ENCODE assay signal across 17 cellular contexts in the genomic region with DNA sequence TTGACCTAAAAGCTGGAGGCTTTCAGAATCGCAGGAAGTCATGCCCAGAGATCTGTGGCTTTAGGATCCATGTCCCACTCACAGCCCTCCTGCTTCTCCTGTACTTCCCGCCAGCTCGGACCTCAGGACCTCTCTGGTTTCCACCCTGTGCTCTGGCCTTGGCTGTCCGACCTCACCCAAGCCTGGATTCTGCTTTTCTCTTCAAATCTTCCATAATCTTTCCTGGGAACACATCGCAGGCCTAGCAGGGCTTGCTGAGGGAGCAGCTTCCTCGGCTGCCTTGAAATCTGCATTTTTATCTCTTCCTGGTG.
DNase-seq lines count a peak whose midpoint lies in the region; ATAC-seq and TF ChIP-seq lines count a peak whose summit lies in the region.
"Had no signal": no experiment of that assay in that cellular context is flagged by ENCODE, and none has a peak within 500 bp of the region (broad histone marks: within the 10 kb centered on the region; RNA-seq: fewer than 3 reads in every experiment).

No MANE protein-coding gene starts in this region.

- no peak overlapping the region for H2AK5ac ChIP-seq in mesenchymal stem cell (ENCODE audit: low read length, severe bottlenecking)

- H3K27ac ChIP-seq in C4-2B = peak overlapping the region; percentile 27
- peak overlapping the region; percentile 72 for H3K27ac ChIP-seq in SJSA1
- H3K27ac ChIP-seq in mesenchymal stem cell (ENCODE audit: low read length, poor library complexity, severe bottlenecking) = no peak overlapping the region
- peak overlapping the region; percentile 72 for H3K27ac ChIP-seq in smooth muscle cell (ENCODE audit: low read depth)
- H3K27ac ChIP-seq: pancreas had no signal

- H3K18ac ChIP-seq in mesenchymal stem cell (ENCODE audit: low read depth in 1 of 2, low read length in 2 of 2) = peak overlapping the region; percentile 22 to 50

- H2BK120ac ChIP-seq in mesenchymal stem cell (ENCODE audit: low read depth, low read length) = peak overlapping the region; percentile 86

- H3K9ac ChIP-seq in mesenchymal stem cell (ENCODE audit: low read length) = no peak overlapping the region
- peak overlapping the region; percentile 1 for H3K9ac ChIP-seq in smooth muscle cell (ENCODE audit: low read depth)

- H3K14ac ChIP-seq in mesenchymal stem cell (ENCODE audit: low read length in 2 of 2) = peak overlapping the region in 1 of 2 experiments; percentile 3

- H3K4me1 Mint-ChIP-seq in CD14-positive monocyte = no peaks in the 10 kb centered on the region

- H4K91ac ChIP-seq in mesenchymal stem cell (ENCODE audit: low read length) = peak overlapping the region; percentile 73

- no peak for ATAC-seq in HG03135 (IDR thresholded peaks at IDR 0.05; ENCODE audit: unreplicated experiment)
- ATAC-seq: GM12878, pancreas had no signal

- intact Hi-C loops in CD14-positive monocyte (cut with micrococcal nuclease) = no loop called here

- no peaks in the 10 kb centered on the region for H3F3A ChIP-seq in smooth muscle cell (ENCODE audit: low read depth)

- no peak overlapping the region for H2BK5ac ChIP-seq in mesenchymal stem cell (ENCODE audit: low read depth, low read length, poor library complexity, severe bottlenecking)

- H3K4me1 ChIP-seq in SJSA1 (replicated peaks) (peaks cover 38% of the 10 kb centered on the region), mesenchymal stem cell (ENCODE audit: control insufficient read depth, insufficient read depth, low read depth, low read length) (peaks cover 13% of the 10 kb centered on the region), smooth muscle cell (ENCODE audit: low read depth) (no peaks in the 10 kb centered on the region)

- H3K36me3 Mint-ChIP-seq in CD14-positive monocyte = no peaks in the 10 kb centered on the region
- H3K36me3 Mint-ChIP-seq: activated naive CD8-positive, alpha-beta T cell treated with anti-CD3 and anti-CD28 coated beads, Interleukin-2, amount 10 ng/mL, durations not matched to agents 7 days and 5 days had no signal

- H3K27me3 Mint-ChIP-seq in CD14-positive monocyte (ENCODE audit: low read depth in 3 of 3) = peaks cover 2 to 9% (median 8%) of the 10 kb centered on the region in 3 donors

- peak overlapping the region; percentile 59 to 76 for H2BK12ac ChIP-seq in mesenchymal stem cell (ENCODE audit: low read length in 2 of 2)

- H3K9me3 Mint-ChIP-seq in CD14-positive monocyte = no peaks in the 10 kb centered on the region
- H3K9me3 Mint-ChIP-seq: activated naive CD8-positive, alpha-beta T cell treated with anti-CD3 and anti-CD28 coated beads, Interleukin-2, amount 10 ng/mL, durations not matched to agents 7 days and 5 days; activated T-helper 2 cell treated with anti-CD3 and anti-CD28 coated beads, Interferon-gamma antibody, Interleukin-2, Interleukin-4, amounts not matched to agents 10 μg/mL and 5 μg/mL and 100 μg/mL, durations not matched to agents 14 hours and 24 hours and 36 hours had no signal

- H4K20me1 ChIP-seq in smooth muscle cell (ENCODE audit: low read depth) = no peaks in the 10 kb centered on the region

- H3K23ac ChIP-seq in mesenchymal stem cell (ENCODE audit: low read length in 2 of 2) = no peak overlapping the region

- peak overlapping the region; percentile 66 for H4K8ac ChIP-seq in mesenchymal stem cell (ENCODE audit: low read length)

- H2AFZ ChIP-seq in mesenchymal stem cell (ENCODE audit: low read depth, low read length) (no peak overlapping the region), smooth muscle cell (ENCODE audit: low read depth) (peak overlapping the region; percentile 89)

- H2BK15ac ChIP-seq in mesenchymal stem cell (ENCODE audit: low read depth, poor library complexity, severe bottlenecking) = peak overlapping the region; percentile 6

- H3K79me2 ChIP-seq in smooth muscle cell (ENCODE audit: low read depth) = no peaks in the 10 kb centered on the region

- H3K4ac ChIP-seq in mesenchymal stem cell (ENCODE audit: low read depth in 1 of 2, low read length in 2 of 2) = peak overlapping the region; percentile 20 to 40

- DNase-seq in SJSA1 (ENCODE audit: low read depth in 1 of 2, low spot score in 2 of 2) (peak in 1 of 2 experiments; percentile 28), mesenchymal stem cell (no peak), smooth muscle cell (lab: John Stamatoyannopoulos, UW; ENCODE audit: unreplicated experiment) (no peak), CD14-positive monocyte (ENCODE audit: low spot score) (no peak)
- no peak for DNase-seq in stimulated activated CD4-positive, alpha-beta T cell treated with anti-CD3 and anti-CD28 coated beads, Interleukin-1b, Interleukin-23, amount 100 ng/mL, for 48 hours
- DNase-seq: activated CD4-positive, alpha-beta T cell treated with anti-CD3 and anti-CD28 coated beads for 48 hours; activated naive CD8-positive, alpha-beta T cell treated with anti-CD3 and anti-CD28 coated beads, Interleukin-2, amount 10 ng/mL, durations not matched to agents 7 days and 5 days; cortex of kidney; small intestine; stimulated activated CD4-positive, alpha-beta T cell treated with anti-CD3 and anti-CD28 coated beads, Interleukin-4, amount 100 ng/mL, for 4 hours; T-helper 1 cell had no signal

- H3K27ac Mint-ChIP-seq in CD14-positive monocyte = no peak overlapping the region
- H3K27ac Mint-ChIP-seq: activated naive CD8-positive, alpha-beta T cell treated with anti-CD3 and anti-CD28 coated beads, Interleukin-2, amount 10 ng/mL, durations not matched to agents 7 days and 5 days; activated T-helper 2 cell treated with anti-CD3 and anti-CD28 coated beads, Interferon-gamma antibody, Interleukin-2, Interleukin-4, amounts not matched to agents 10 μg/mL and 5 μg/mL and 100 μg/mL, durations not matched to agents 14 hours and 24 hours and 36 hours had no signal

- no peaks in the 10 kb centered on the region for H3K79me1 ChIP-seq in mesenchymal stem cell (replicated peaks; ENCODE audit: low read length, poor library complexity, severe bottlenecking)

- WGBS in mesenchymal stem cell = 89% methylated on average over 6 of the region's 6 CpGs
- WGBS in smooth muscle cell (ENCODE audit: low lambda C conversion rate) = 79% methylated on average over 6 of the region's 6 CpGs

- no peaks in the 10 kb centered on the region for H3K9me3 ChIP-seq in SJSA1 (replicated peaks)
- H3K9me3 ChIP-seq in mesenchymal stem cell (ENCODE audit: control insufficient read depth, low read length) = peaks cover 6% of the 10 kb centered on the region
- no peaks in the 10 kb centered on the region for H3K9me3 ChIP-seq in smooth muscle cell (replicated peaks; ENCODE audit: low read depth)
- H3K9me3 ChIP-seq: pancreas had no signal

- H3K4me3 ChIP-seq in SJSA1 (no peak overlapping the region), mesenchymal stem cell (ENCODE audit: insufficient read depth in 1 of 2, low read depth in 1 of 2, low read length in 2 of 2) (no peak overlapping the region), smooth muscle cell (no peak overlapping the region)
- H3K4me3 ChIP-seq: GM12878, lung, pancreas had no signal

- H3K4me2 ChIP-seq in mesenchymal stem cell (ENCODE audit: low read length, poor library complexity, severe bottlenecking) = no peak overlapping the region
- H3K4me2 ChIP-seq in smooth muscle cell = peak overlapping the region; percentile 28

- H3K4me3 Mint-ChIP-seq in CD14-positive monocyte = no peak overlapping the region
- H3K4me3 Mint-ChIP-seq: activated naive CD8-positive, alpha-beta T cell treated with anti-CD3 and anti-CD28 coated beads, Interleukin-2, amount 10 ng/mL, durations not matched to agents 7 days and 5 days had no signal

- no peaks in the 10 kb centered on the region for H3K27me3 ChIP-seq in SJSA1 (replicated peaks)
- peaks cover 0 to 3% of the 10 kb centered on the region in 2 experiments for H3K27me3 ChIP-seq in mesenchymal stem cell (ENCODE audit: control insufficient read depth in 1 of 2, insufficient read depth in 1 of 2, low read length in 2 of 2)
- H3K27me3 ChIP-seq in smooth muscle cell (ENCODE audit: low read depth) = no peaks in the 10 kb centered on the region
- H3K27me3 ChIP-seq: pancreas had no signal

- H3K36me3 ChIP-seq in SJSA1 (no peaks in the 10 kb centered on the region), mesenchymal stem cell (ENCODE audit: control insufficient read depth in 1 of 2, insufficient read depth in 2 of 2, low read depth in 1 of 2, low read length in 2 of 2) (no peaks in the 10 kb centered on the region), smooth muscle cell (ENCODE audit: low read depth) (no peaks in the 10 kb centered on the region)
- H3K36me3 ChIP-seq: pancreas had no signal

- TF ChIP-seq CTCF in C4-2B (conservative IDR thresholded peaks at IDR 0.05) (no peak), smooth muscle cell (IDR thresholded peaks at IDR 0.05; ENCODE audit: borderline replicate concordance, insufficient read depth, poor library complexity, severe bottlenecking) (no peak), CD14-positive monocyte (IDR thresholded peaks at IDR 0.05) (no peak)
